ENCODE assay signal across 9 cellular contexts in genomic region chr9:73116880-73117279, GRCh38.
"Had no signal": no experiment of that assay in that cellular context is flagged by ENCODE, and none has a peak within 500 bp of the region (broad histone marks: within the 10 kb centered on the region; RNA-seq: fewer than 3 reads in every experiment).

No MANE protein-coding gene starts in this region.

- H3K27me3 ChIP-seq: gastrocnemius medialis, pancreas, tibial artery, vagina had no signal

- H3K4me1 Mint-ChIP-seq: activated B cell treated with CpG ODN at 0.5 μM for 24 hours, neural crest cell had no signal

- DNase-seq: activated B cell treated with CpG ODN at 0.5 μM for 24 hours; gastrocnemius medialis; islet precursor cell; pancreas; stimulated activated CD4-positive, alpha-beta T cell treated with anti-CD3 and anti-CD28 coated beads, Interleukin-15, amount 100 ng/mL, for 24 hours; tibial artery had no signal

- H3K9me3 ChIP-seq: gastrocnemius medialis, pancreas, tibial artery, vagina had no signal

- H3K4me1 ChIP-seq: gastrocnemius medialis, pancreas, tibial artery, vagina had no signal

- ATAC-seq: gastrocnemius medialis, left lobe of liver had no signal

- H3K4me3 Mint-ChIP-seq: activated B cell treated with CpG ODN at 0.5 μM for 24 hours, neural crest cell had no signal

- H3K27ac Mint-ChIP-seq: activated B cell treated with CpG ODN at 0.5 μM for 24 hours had no signal

- H3K4me3 ChIP-seq: gastrocnemius medialis, pancreas, tibial artery, vagina had no signal

- H3K36me3 ChIP-seq: gastrocnemius medialis, pancreas, tibial artery, vagina had no signal

- H3K9me3 Mint-ChIP-seq: activated B cell treated with CpG ODN at 0.5 μM for 24 hours, neural crest cell had no signal

- H3K27ac ChIP-seq: gastrocnemius medialis, pancreas had no signal
